Comparison of ENCODE assay signal across 11 cellular contexts in the genomic region with DNA sequence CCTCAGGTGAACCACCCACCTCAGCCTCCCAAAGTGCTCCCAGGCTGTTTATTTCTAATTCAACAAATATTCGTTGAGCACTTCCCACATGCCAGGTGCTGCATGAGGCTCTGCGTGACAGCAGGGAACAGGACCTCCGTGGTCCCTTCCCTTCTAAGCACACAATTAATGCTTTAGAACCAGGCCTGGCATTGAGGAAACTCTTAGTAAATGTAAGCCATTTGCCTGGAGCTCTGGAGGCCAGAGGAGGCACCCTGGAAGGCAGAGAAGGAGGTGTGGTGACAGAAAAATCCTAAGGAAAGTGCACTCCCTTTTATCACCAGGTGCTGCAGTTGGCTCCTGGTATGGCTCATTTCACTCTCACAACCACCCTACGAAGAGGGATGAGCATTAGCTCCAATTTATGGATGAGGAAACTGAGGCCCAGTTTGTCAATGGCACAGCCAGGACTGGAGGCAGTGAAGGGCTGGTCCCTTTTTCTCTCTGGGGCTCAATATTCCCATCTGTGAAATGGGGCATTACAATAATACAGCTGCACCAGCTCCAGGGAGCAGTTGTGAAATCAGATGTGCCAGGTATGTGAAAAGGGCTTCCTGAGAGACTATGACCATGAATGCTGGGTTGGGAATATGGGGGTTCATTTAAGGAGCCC. TPM values are rescaled to one million over a fixed set of nuclear protein-coding genes. Genes with fewer than 3 reads are reported as not detected.
DNase-seq lines count a peak whose midpoint lies in the region; ATAC-seq and TF ChIP-seq lines count a peak whose summit lies in the region.
"Had no signal": no experiment of that assay in that cellular context is flagged by ENCODE, and none has a peak within 500 bp of the region (broad histone marks: within the 10 kb centered on the region; RNA-seq: fewer than 3 reads in every experiment).

No MANE protein-coding gene starts in this region.

- H3K23ac ChIP-seq in mesendoderm (ENCODE audit: low read length) = peak overlapping the region; percentile 7

- H4K8ac ChIP-seq in mesendoderm (ENCODE audit: low read depth, low read length) = no peak overlapping the region

- H2BK120ac ChIP-seq in mesendoderm (ENCODE audit: low read depth, low read length) = no peak overlapping the region

- no peaks in the 10 kb centered on the region for H3K79me1 ChIP-seq in mesendoderm (ENCODE audit: low read length)

- no peak overlapping the region for H3K4me2 ChIP-seq in mesendoderm (ENCODE audit: low read length)

- H3K4me3 ChIP-seq in mesendoderm (ENCODE audit: low read length) = no peak overlapping the region
- H3K4me3 ChIP-seq in tibial nerve = no peak overlapping the region

- no peak overlapping the region for H3K27ac ChIP-seq in mesendoderm (ENCODE audit: low read depth, low read length)
- peak overlapping the region; percentile 59 to 88 (median 80) for H3K27ac ChIP-seq in tibial nerve

- H3K36me3 ChIP-seq in mesendoderm (ENCODE audit: control insufficient read depth, insufficient read depth, low read length) (no peaks in the 10 kb centered on the region), tibial nerve (no peaks in the 10 kb centered on the region)

- no peak overlapping the region for H3K9ac ChIP-seq in mesendoderm (ENCODE audit: low read length)

- TF ChIP-seq CTCF in tibial nerve (IDR thresholded peaks at IDR 0.05) = no peak

- peaks cover 12% of the 10 kb centered on the region for H3K4me1 ChIP-seq in mesendoderm (ENCODE audit: control insufficient read depth, low read depth, low read length)
- H3K4me1 ChIP-seq in tibial nerve = peaks cover 0 to 28% (median 17%) of the 10 kb centered on the region in 4 donors

- no CpG with 5 or more reads among the region's 4 CpGs for whole genome bisulfite sequencing in mesendoderm (ENCODE audit: extremely low coverage, insufficient coverage, low lambda C conversion rate)
- 70 to 71% methylated on average over 4 of the region's 4 CpGs for WGBS in tibial nerve, 2 donors

- H3K4ac ChIP-seq in mesendoderm (ENCODE audit: low read depth, low read length) = peak overlapping the region; percentile 8

- H3K9me3 ChIP-seq in tibial nerve = no peaks in the 10 kb centered on the region

- peak overlapping the region; percentile 40 for H2AK5ac ChIP-seq in mesendoderm (ENCODE audit: low read length)

- TF ChIP-seq EP300 in tibial nerve (IDR thresholded peaks at IDR 0.05) = no peak

- peak overlapping the region; percentile 59 for H3K56ac ChIP-seq in mesendoderm (ENCODE audit: low read length)

- no peak for TF ChIP-seq POLR2A in tibial nerve (IDR thresholded peaks at IDR 0.05)

- no peaks in the 10 kb centered on the region for H3K79me2 ChIP-seq in mesendoderm (ENCODE audit: control insufficient read depth, insufficient read depth, low read length)

- intact Hi-C loops in posterior cingulate gyrus (cut with DNase I) = no loop called here

- H3K18ac ChIP-seq in mesendoderm (ENCODE audit: low read length) = no peak overlapping the region

- peak overlapping the region; percentile 4 for H2BK5ac ChIP-seq in mesendoderm (ENCODE audit: low read length)

- no peak overlapping the region for H2BK15ac ChIP-seq in mesendoderm (replicated peaks; ENCODE audit: low read depth)

- DNase-seq in NCI-H82 (lab: John Stamatoyannopoulos, UW) (peak; percentile 33), NCI-H82 treated with DMSO at 0.1 percent for 48 hours (lab: John Stamatoyannopoulos, UW; ENCODE audit: unreplicated experiment) (no peak), mesendoderm (peak; percentile 72), tibial nerve (ENCODE audit: low spot score in 2 of 2) (no peak), NOMO-1 treated with dmso at 0.1 percent for 144 hours (lab: John Stamatoyannopoulos, UW; ENCODE audit: unreplicated experiment) (no peak), Kasumi-1 (lab: John Stamatoyannopoulos, UW) (no peak), posterior cingulate gyrus (no peak)
- DNase-seq: activated T-cell treated with anti-CD3 and anti-CD28 coated beads, Interleukin-2, amount 50 U/mL, for 4 hours; PC-3 had no signal

- H3K27me3 ChIP-seq in mesendoderm (ENCODE audit: insufficient read depth, low read length, poor library complexity) (no peaks in the 10 kb centered on the region), tibial nerve (no peaks in the 10 kb centered on the region)

- H4K5ac ChIP-seq in mesendoderm (ENCODE audit: low read length) = no peak overlapping the region

- ATAC-seq in SK-N-SH treated with all-trans-retinoic acid at 6 μM for 48 hours = no peak
- ATAC-seq: activated T-cell treated with anti-CD3 and anti-CD28 coated beads, Interleukin-2, amount 50 U/mL, for 4 hours; PC-3 had no signal

TF ChIP-seq in SK-N-SH treated with all-trans-retinoic acid at 6 μM for 48 hours, 23 proteins besides CTCF, POLR2A, EP300 and RAD21:
- TF ChIP-seq, protein P1, sequence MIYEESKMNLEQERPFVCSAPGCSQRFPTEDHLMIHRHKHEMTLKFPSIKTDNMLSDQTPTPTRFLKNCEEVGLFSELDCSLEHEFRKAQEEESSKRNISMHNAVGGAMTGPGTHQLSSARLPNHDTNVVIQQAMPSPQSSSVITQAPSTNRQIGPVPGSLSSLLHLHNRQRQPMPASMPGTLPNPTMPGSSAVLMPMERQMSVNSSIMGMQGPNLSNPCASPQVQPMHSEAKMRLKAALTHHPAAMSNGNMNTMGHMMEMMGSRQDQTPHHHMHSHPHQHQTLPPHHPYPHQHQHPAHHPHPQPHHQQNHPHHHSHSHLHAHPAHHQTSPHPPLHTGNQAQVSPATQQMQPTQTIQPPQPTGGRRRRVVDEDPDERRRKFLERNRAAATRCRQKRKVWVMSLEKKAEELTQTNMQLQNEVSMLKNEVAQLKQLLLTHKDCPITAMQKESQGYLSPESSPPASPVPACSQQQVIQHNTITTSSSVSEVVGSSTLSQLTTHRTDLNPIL (CRISPR knock-in tag; IDR thresholded peaks at IDR 0.05; ENCODE audit: low read depth) = 0 out of 2 replicates have a peak, but pooled peaks have one; percentile 5
- no peak for TF ChIP-seq TCF4 (CRISPR knock-in tag; IDR thresholded peaks at IDR 0.05; ENCODE audit: borderline replicate concordance)
TF ChIP-seq in SK-N-SH treated with all-trans-retinoic acid at 6 μM for 48 hours: peak in this region for 1.

RNA-seq across cellular contexts. Expression of gene ID1, which starts 8.1 kb away (rescaled TPM):
- 298 TPM for polyA plus RNA-seq in mesendoderm (2013, experiment 1 of 2)
- polyA plus RNA-seq in mesendoderm (2013, experiment 2 of 2) = 282 TPM
- 100 to 1,000 TPM; 524 to 962 (median 571) TPM for total RNA-seq in tibial nerve

RNA-seq across cellular contexts. Expression of gene COX4I2, which starts 40.8 kb away (rescaled TPM):
- polyA plus RNA-seq in mesendoderm (2013, experiment 1 of 2) = 0.06 TPM
- not detected for polyA plus RNA-seq in mesendoderm (2013, experiment 2 of 2)
- 1 to 10 TPM in 3 of 4 donors, not detected in 1; 1.6 to 8.2 (median 4.2) TPM for total RNA-seq in tibial nerve
- total RNA-seq: activated T-cell treated with anti-CD3 and anti-CD28 coated beads, Interleukin-2, amount 50 U/mL, for 4 hours; PC-3; pulmonary artery endothelial cell had no signal

Comparison
In these comparisons a context has a peak if more than half of its experiments do, and no peak if none do; other contexts are left out.
1. DNase-seq: peak in NCI-H82 (single experiment) and mesendoderm (single experiment); none in NCI-H82 treated with DMSO at 0.1 percent for 48 hours (single experiment), tibial nerve (0 of 2), NOMO-1 treated with dmso at 0.1 percent for 144 hours (single experiment), Kasumi-1 (0 of 2) and posterior cingulate gyrus (0 of 10).